ENCODE assay signal across 9 cellular contexts in genomic region chr17:30808785-30809286, GRCh38. TPM values are rescaled to one million over a fixed set of nuclear protein-coding genes. Genes with fewer than 3 reads are reported as not detected.
DNase-seq lines count a peak whose midpoint lies in the region; ATAC-seq lines count a peak whose summit lies in the region.
"Had no signal": no experiment of that assay in that cellular context is flagged by ENCODE, and none has a peak within 500 bp of the region (broad histone marks: within the 10 kb centered on the region; RNA-seq: fewer than 3 reads in every experiment).

No MANE protein-coding gene starts in this region.

- peak; percentile 69 for DNase-seq in RPMI8226
- no peak for DNase-seq in RKO (ENCODE audit: low spot score)
- no peak for DNase-seq in GM23248
- DNase-seq in NCI-H1092 (lab: John Stamatoyannopoulos, UW): no peak
- no peak for DNase-seq in kidney tubule cell (ENCODE audit: low spot score)

- 90 to 96% methylated on average over 9 of the region's 9 CpGs for WGBS in GM23248 (ENCODE audit: low coverage in 1 of 2, low lambda C conversion rate in 2 of 2, missing lambda C conversion rate in 2 of 2), 2 experiments

- no peaks in the 10 kb centered on the region for H3K9me2 ChIP-seq in GM23248 (ENCODE audit: insufficient read depth)

- in situ Hi-C loops in GM23248 (cut with MboI): no loop called here

- peaks cover 85% of the 10 kb centered on the region for H3K79me2 ChIP-seq in GM23248 (ENCODE audit: insufficient read depth)

- H3F3A ChIP-seq in GM23248 (ENCODE audit: insufficient read depth): peaks cover 11% of the 10 kb centered on the region; the same call in 1 of the 2 replicates

- peaks cover 14% of the 10 kb centered on the region for H3K4me1 ChIP-seq in GM23248 (ENCODE audit: insufficient read depth)

- H3K4me2 ChIP-seq in GM23248 (ENCODE audit: unreplicated experiment): no peak overlapping the region
- H3K4me2 ChIP-seq: KMS-11 had no signal

- H3K27ac ChIP-seq in layer of hippocampus (ENCODE audit: low read depth, low read length): peak overlapping the region; percentile 12
- no peak overlapping the region for H3K27ac ChIP-seq in GM23248
- H3K27ac ChIP-seq: KMS-11 had no signal

- H3K27me3 ChIP-seq in layer of hippocampus (ENCODE audit: control insufficient read depth, insufficient read depth, low read length) (no peaks in the 10 kb centered on the region), GM23248 (replicated peaks; ENCODE audit: insufficient read depth) (no peaks in the 10 kb centered on the region)

- H3K9me3 ChIP-seq in GM23248 (ENCODE audit: low read depth): no peaks in the 10 kb centered on the region

- no peak overlapping the region for H3K9ac ChIP-seq in GM23248
- H3K9ac ChIP-seq: KMS-11 had no signal

- H3K4me3 ChIP-seq in GM23248: no peak overlapping the region

- ATAC-seq in GM18520 (IDR thresholded peaks at IDR 0.05; ENCODE audit: unreplicated experiment) (peak; percentile 66), HG02678 (IDR thresholded peaks at IDR 0.05; ENCODE audit: unreplicated experiment) (peak; percentile 90)

- 0 out of 2 replicates have a peak, but pooled peaks cover 7% of the 10 kb centered on the region for H3K36me3 ChIP-seq in GM23248 (ENCODE audit: low read depth)

- no peaks in the 10 kb centered on the region for H4K20me1 ChIP-seq in GM23248 (ENCODE audit: insufficient read depth)

- H2AFZ ChIP-seq in GM23248: no peak overlapping the region

RNA-seq across cellular contexts. Expression of gene CRLF3, which starts 15.7 kb away (rescaled TPM):
- 14.4 and 18.6 TPM in 2 replicates for total RNA-seq in GM23248 (2014; rRNA removed; shearing (Covaris generic))
- 13.2 and 13.6 TPM in 2 replicates for polyA plus RNA-seq in GM23248 (2016; fragmentation: Nextera tagmentation; extraction: Ambion mirVana)

RNA-seq across cellular contexts. Expression of gene ATAD5, which starts 22.9 kb away (rescaled TPM):
- total RNA-seq in GM23248 (2014; rRNA removed; shearing (Covaris generic)): 0.89 and 1.1 TPM in 2 replicates
- polyA plus RNA-seq in GM23248 (2016; fragmentation: Nextera tagmentation; extraction: Ambion mirVana): 1.4 and 1.8 TPM in 2 replicates
